Comparison of ENCODE assay signal across 19 cellular contexts in genomic region chr4:168629561-168629960, GRCh38.
"Had no signal": no experiment of that assay in that cellular context is flagged by ENCODE, and none has a peak within 500 bp of the region (broad histone marks: within the 10 kb centered on the region; RNA-seq: fewer than 3 reads in every experiment).

No MANE protein-coding gene starts in this region.

- H3K36me3 Mint-ChIP-seq: activated CD4-positive, alpha-beta memory T cell treated with anti-CD3 and anti-CD28 coated beads for 36 hours; activated naive CD8-positive, alpha-beta T cell treated with anti-CD3 and anti-CD28 coated beads, Interleukin-2, amount 10 ng/mL, durations not matched to agents 7 days and 5 days had no signal

- DNase-seq: activated CD4-positive, alpha-beta memory T cell treated with anti-CD3 and anti-CD28 coated beads for 36 hours; activated CD4-positive, alpha-beta T cell treated with anti-CD3 and anti-CD28 coated beads for 1 hour; activated gamma-delta T cell; activated naive CD8-positive, alpha-beta T cell treated with anti-CD3 and anti-CD28 coated beads, Interleukin-2, amount 10 ng/mL, durations not matched to agents 7 days and 5 days; activated T-cell treated with anti-CD3 and anti-CD28 coated beads, Interleukin-2, amount 50 U/mL, for 4 hours; aorta; effector CD4-positive, alpha-beta T cell; kidney; left ventricle myocardium superior; mesendoderm; posterior cingulate gyrus; spleen; stimulated activated naive CD4-positive, alpha-beta T cell; T-helper 9 cell; upper lobe of right lung had no signal

- H3K9me3 ChIP-seq: gastroesophageal sphincter, right atrium auricular region, spleen, suprapubic skin, upper lobe of right lung had no signal

- H3K27me3 ChIP-seq: gastroesophageal sphincter, hepatocyte, right atrium auricular region, suprapubic skin had no signal

- H3K27ac Mint-ChIP-seq: activated CD4-positive, alpha-beta memory T cell treated with anti-CD3 and anti-CD28 coated beads for 36 hours; activated naive CD8-positive, alpha-beta T cell treated with anti-CD3 and anti-CD28 coated beads, Interleukin-2, amount 10 ng/mL, durations not matched to agents 7 days and 5 days had no signal

- H3K36me3 ChIP-seq: gastroesophageal sphincter, right atrium auricular region, spleen, suprapubic skin, upper lobe of right lung had no signal

- H3K4me3 Mint-ChIP-seq: activated CD4-positive, alpha-beta memory T cell treated with anti-CD3 and anti-CD28 coated beads for 36 hours; activated naive CD8-positive, alpha-beta T cell treated with anti-CD3 and anti-CD28 coated beads, Interleukin-2, amount 10 ng/mL, durations not matched to agents 7 days and 5 days; activated T-cell treated with anti-CD3 and anti-CD28 coated beads, Interleukin-2, amount 50 U/mL, for 4 hours had no signal

- H3K9me3 Mint-ChIP-seq: activated CD4-positive, alpha-beta memory T cell treated with anti-CD3 and anti-CD28 coated beads for 36 hours; activated naive CD8-positive, alpha-beta T cell treated with anti-CD3 and anti-CD28 coated beads, Interleukin-2, amount 10 ng/mL, durations not matched to agents 7 days and 5 days; activated T-cell treated with anti-CD3 and anti-CD28 coated beads, Interleukin-2, amount 50 U/mL, for 4 hours had no signal

- ATAC-seq: activated T-cell treated with anti-CD3 and anti-CD28 coated beads, Interleukin-2, amount 50 U/mL, for 4 hours; gastroesophageal sphincter; left ventricle myocardium superior; upper lobe of right lung had no signal

- H3K4me3 ChIP-seq: gastroesophageal sphincter, hepatocyte, right atrium auricular region, spleen, suprapubic skin, upper lobe of right lung had no signal

- H3K27ac ChIP-seq: gastroesophageal sphincter, spleen, suprapubic skin, upper lobe of right lung had no signal
